8 cellular contexts compared by ENCODE assay signal in the genomic region with DNA sequence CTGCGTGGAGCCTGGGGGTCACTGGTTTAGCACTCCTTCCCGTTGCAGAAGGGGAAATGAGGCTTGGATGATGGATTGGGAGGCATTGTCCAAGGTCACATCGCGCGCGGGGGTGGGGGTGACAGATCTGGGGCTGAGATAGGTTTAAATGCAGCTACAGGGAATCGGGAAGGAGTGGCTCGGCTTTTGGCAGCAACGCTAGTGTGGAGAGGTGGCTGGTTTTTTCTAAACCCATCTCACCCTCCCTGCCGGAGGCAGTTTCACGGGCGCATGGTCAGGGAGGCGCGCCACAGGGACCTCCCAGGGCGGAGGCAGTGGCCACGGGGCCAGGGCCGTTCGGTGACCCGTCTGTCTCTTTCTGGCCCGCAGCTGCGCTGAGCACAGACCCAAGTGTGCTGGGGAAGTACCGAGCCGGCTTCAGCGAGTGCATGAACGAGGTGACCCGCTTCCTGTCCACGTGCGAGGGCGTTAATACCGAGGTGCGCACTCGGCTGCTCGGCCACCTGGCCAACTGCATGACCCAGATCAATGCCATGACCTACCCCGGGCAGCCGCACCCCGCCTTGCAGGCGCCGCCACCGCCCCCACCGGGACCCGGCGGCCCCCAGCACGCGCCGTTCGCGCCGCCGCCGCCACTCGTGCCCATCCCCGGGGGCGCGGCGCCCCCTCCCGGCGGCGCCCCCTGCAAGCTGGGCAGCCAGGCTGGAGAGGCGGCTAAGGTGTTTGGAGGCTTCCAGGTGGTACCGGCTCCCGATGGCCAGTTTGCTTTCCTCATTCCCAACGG. TPM values are rescaled to one million over a fixed set of nuclear protein-coding genes. Genes with fewer than 3 reads are reported as not detected.
DNase-seq lines count a peak whose midpoint lies in the region; ATAC-seq lines count a peak whose summit lies in the region.

No MANE protein-coding gene starts in this region.

- H3K9ac ChIP-seq in endocrine pancreas (ENCODE audit: control insufficient read depth, insufficient read depth, low read length): peak overlapping the region; percentile 98

- peak overlapping the region; percentile 72 for H3K27ac ChIP-seq in temporal lobe (ENCODE audit: low read depth, low read length)

- peaks cover 6% of the 10 kb centered on the region for H3K4me1 ChIP-seq in endocrine pancreas (ENCODE audit: control insufficient read depth, insufficient read depth, low read length)

- no peaks in the 10 kb centered on the region for H3K27me3 ChIP-seq in endocrine pancreas (ENCODE audit: control insufficient read depth, insufficient read depth, low read length)

- peak; percentile 34 to 58 for DNase-seq in SHP77 (lab: John Stamatoyannopoulos, UW)
- no peak for DNase-seq in SHP77 treated with DMSO at 0.1 percent for 48 hours (lab: John Stamatoyannopoulos, UW)
- DNase-seq in NCI-H2029 (lab: John Stamatoyannopoulos, UW): peak; percentile 79
- peak; percentile 32 for DNase-seq in activated CD4-positive, alpha-beta T cell treated with anti-CD3 and anti-CD28 coated beads, Interleukin-2, amount 50 U/mL, for 1 hour
- DNase-seq in midbrain (lab: John Stamatoyannopoulos, UW): peak; percentile 32

- peak; percentile 28 for ATAC-seq in HG02623 (IDR thresholded peaks at IDR 0.05; ENCODE audit: unreplicated experiment)

- H3K36me3 ChIP-seq in endocrine pancreas (ENCODE audit: control insufficient read depth, insufficient read depth, low read length): no peaks in the 10 kb centered on the region

- no peaks in the 10 kb centered on the region for H3K9me3 ChIP-seq in endocrine pancreas (ENCODE audit: control insufficient read depth, low read length)

- H3K4me3 ChIP-seq in endocrine pancreas (ENCODE audit: control insufficient read depth, insufficient read depth, low read length): peak overlapping the region; percentile 70

RNA-seq across cellular contexts. Expression of a gene that starts 1.6 kb away (rescaled TPM):
- total RNA-seq in temporal lobe: 16.2 TPM
